Comparison of ENCODE assay signal across 1 cellular context in the genomic region with DNA sequence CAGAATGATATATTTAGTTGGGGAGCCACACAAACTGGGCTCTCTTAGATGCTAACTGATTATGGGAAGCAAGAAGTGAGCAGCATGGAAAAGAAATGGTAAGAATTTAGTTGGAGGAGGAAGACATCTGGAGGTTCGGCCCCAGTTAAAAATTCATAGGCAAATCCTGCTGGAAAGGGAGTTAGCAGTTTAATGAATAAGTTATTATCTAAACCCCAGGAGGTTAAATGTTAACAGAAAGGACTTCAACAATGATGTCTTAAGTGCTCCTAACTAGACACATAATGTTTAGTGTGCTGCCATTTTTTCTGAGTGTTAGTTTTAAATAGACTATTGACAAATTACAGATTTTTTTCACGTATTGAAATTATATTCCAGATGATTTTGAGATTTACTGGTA.
TF ChIP-seq lines count a peak whose summit lies in the region.

No MANE protein-coding gene starts in this region.

TF ChIP-seq in WTC11, 78 proteins besides CTCF, POLR2A, EP300 and RAD21 (continued from another document):
- TF ChIP-seq, protein P1, sequence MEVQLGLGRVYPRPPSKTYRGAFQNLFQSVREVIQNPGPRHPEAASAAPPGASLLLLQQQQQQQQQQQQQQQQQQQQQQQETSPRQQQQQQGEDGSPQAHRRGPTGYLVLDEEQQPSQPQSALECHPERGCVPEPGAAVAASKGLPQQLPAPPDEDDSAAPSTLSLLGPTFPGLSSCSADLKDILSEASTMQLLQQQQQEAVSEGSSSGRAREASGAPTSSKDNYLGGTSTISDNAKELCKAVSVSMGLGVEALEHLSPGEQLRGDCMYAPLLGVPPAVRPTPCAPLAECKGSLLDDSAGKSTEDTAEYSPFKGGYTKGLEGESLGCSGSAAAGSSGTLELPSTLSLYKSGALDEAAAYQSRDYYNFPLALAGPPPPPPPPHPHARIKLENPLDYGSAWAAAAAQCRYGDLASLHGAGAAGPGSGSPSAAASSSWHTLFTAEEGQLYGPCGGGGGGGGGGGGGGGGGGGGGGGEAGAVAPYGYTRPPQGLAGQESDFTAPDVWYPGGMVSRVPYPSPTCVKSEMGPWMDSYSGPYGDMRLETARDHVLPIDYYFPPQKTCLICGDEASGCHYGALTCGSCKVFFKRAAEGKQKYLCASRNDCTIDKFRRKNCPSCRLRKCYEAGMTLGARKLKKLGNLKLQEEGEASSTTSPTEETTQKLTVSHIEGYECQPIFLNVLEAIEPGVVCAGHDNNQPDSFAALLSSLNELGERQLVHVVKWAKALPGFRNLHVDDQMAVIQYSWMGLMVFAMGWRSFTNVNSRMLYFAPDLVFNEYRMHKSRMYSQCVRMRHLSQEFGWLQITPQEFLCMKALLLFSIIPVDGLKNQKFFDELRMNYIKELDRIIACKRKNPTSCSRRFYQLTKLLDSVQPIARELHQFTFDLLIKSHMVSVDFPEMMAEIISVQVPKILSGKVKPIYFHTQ (CRISPR knock-in tag; IDR thresholded peaks at IDR 0.05) = no peak
- TF ChIP-seq, protein P2, sequence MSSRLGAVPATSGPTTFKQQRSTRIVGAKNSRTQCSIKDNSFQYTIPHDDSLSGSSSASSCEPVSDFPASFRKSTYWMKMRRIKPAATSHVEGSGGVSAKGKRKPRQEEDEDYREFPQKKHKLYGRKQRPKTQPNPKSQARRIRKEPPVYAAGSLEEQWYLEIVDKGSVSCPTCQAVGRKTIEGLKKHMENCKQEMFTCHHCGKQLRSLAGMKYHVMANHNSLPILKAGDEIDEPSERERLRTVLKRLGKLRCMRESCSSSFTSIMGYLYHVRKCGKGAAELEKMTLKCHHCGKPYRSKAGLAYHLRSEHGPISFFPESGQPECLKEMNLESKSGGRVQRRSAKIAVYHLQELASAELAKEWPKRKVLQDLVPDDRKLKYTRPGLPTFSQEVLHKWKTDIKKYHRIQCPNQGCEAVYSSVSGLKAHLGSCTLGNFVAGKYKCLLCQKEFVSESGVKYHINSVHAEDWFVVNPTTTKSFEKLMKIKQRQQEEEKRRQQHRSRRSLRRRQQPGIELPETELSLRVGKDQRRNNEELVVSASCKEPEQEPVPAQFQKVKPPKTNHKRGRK (CRISPR knock-in tag; IDR thresholded peaks at IDR 0.05; ENCODE audit: borderline replicate concordance) = no peak
- no peak for TF ChIP-seq ZNF671 (CRISPR knock-in tag; IDR thresholded peaks at IDR 0.05)
- TF ChIP-seq, protein P3, sequence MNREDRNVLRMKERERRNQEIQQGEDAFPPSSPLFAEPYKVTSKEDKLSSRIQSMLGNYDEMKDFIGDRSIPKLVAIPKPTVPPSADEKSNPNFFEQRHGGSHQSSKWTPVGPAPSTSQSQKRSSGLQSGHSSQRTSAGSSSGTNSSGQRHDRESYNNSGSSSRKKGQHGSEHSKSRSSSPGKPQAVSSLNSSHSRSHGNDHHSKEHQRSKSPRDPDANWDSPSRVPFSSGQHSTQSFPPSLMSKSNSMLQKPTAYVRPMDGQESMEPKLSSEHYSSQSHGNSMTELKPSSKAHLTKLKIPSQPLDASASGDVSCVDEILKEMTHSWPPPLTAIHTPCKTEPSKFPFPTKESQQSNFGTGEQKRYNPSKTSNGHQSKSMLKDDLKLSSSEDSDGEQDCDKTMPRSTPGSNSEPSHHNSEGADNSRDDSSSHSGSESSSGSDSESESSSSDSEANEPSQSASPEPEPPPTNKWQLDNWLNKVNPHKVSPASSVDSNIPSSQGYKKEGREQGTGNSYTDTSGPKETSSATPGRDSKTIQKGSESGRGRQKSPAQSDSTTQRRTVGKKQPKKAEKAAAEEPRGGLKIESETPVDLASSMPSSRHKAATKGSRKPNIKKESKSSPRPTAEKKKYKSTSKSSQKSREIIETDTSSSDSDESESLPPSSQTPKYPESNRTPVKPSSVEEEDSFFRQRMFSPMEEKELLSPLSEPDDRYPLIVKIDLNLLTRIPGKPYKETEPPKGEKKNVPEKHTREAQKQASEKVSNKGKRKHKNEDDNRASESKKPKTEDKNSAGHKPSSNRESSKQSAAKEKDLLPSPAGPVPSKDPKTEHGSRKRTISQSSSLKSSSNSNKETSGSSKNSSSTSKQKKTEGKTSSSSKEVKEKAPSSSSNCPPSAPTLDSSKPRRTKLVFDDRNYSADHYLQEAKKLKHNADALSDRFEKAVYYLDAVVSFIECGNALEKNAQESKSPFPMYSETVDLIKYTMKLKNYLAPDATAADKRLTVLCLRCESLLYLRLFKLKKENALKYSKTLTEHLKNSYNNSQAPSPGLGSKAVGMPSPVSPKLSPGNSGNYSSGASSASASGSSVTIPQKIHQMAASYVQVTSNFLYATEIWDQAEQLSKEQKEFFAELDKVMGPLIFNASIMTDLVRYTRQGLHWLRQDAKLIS (CRISPR knock-in tag; IDR thresholded peaks at IDR 0.05; ENCODE audit: borderline replicate concordance) = no peak
